1 cellular context compared by ENCODE assay signal in genomic region chr22:29268511-29269229, GRCh38.
TF ChIP-seq lines count a peak whose summit lies in the region.

No MANE protein-coding gene starts in this region.

TF ChIP-seq in HepG2, 621 proteins besides CTCF, POLR2A, EP300 and RAD21 (continued from another document and continues in another):
- TF ChIP-seq, protein P1, sequence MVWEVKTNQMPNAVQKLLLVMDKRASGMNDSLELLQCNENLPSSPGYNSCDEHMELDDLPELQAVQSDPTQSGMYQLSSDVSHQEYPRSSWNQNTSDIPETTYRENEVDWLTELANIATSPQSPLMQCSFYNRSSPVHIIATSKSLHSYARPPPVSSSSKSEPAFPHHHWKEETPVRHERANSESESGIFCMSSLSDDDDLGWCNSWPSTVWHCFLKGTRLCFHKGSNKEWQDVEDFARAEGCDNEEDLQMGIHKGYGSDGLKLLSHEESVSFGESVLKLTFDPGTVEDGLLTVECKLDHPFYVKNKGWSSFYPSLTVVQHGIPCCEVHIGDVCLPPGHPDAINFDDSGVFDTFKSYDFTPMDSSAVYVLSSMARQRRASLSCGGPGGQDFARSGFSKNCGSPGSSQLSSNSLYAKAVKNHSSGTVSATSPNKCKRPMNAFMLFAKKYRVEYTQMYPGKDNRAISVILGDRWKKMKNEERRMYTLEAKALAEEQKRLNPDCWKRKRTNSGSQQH (CRISPR knock-in tag; IDR thresholded peaks at IDR 0.05; ENCODE audit: low read depth), result 0 out of 2 replicates have a peak, but pooled peaks have one; percentile 35
- TF ChIP-seq HOXA7 (CRISPR knock-in tag; IDR thresholded peaks at IDR 0.05), result no peak
- peak; percentile 77; the same call in 1 of the 2 replicates for TF ChIP-seq ZIK1 (CRISPR knock-in tag; IDR thresholded peaks at IDR 0.05; ENCODE audit: borderline replicate concordance, low read depth)
- TF ChIP-seq AGO2 (optimal IDR thresholded peaks at IDR 0.05; ENCODE audit: low read depth, low read length), result peak; percentile 91
- TF ChIP-seq ZNF232 (CRISPR knock-in tag; IDR thresholded peaks at IDR 0.05; ENCODE audit: borderline replicate concordance), result peak; percentile 25; the same call in 1 of the 2 replicates
- TF ChIP-seq SP1 (IDR thresholded peaks at IDR 0.05), result no peak
- peak; percentile 36; the same call in 1 of the 2 replicates for TF ChIP-seq SP1 (CRISPR knock-in tag; IDR thresholded peaks at IDR 0.05)
- TF ChIP-seq SP5 (CRISPR knock-in tag; IDR thresholded peaks at IDR 0.05; ENCODE audit: borderline replicate concordance, low read depth), result no peak
- TF ChIP-seq ZNF20 (CRISPR knock-in tag; IDR thresholded peaks at IDR 0.05), result no peak
- TF ChIP-seq ZKSCAN8 (CRISPR knock-in tag; IDR thresholded peaks at IDR 0.05; ENCODE audit: borderline replicate concordance), result no peak
- TF ChIP-seq DR1 (CRISPR knock-in tag; IDR thresholded peaks at IDR 0.05), result no peak; the same call in 1 of the 2 replicates
- TF ChIP-seq, protein P2, sequence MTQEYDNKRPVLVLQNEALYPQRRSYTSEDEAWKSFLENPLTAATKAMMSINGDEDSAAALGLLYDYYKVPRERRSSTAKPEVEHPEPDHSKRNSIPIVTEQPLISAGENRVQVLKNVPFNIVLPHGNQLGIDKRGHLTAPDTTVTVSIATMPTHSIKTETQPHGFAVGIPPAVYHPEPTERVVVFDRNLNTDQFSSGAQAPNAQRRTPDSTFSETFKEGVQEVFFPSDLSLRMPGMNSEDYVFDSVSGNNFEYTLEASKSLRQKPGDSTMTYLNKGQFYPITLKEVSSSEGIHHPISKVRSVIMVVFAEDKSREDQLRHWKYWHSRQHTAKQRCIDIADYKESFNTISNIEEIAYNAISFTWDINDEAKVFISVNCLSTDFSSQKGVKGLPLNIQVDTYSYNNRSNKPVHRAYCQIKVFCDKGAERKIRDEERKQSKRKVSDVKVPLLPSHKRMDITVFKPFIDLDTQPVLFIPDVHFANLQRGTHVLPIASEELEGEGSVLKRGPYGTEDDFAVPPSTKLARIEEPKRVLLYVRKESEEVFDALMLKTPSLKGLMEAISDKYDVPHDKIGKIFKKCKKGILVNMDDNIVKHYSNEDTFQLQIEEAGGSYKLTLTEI (CRISPR knock-in tag; conservative IDR thresholded peaks at IDR 0.05), result no peak
- no peak for TF ChIP-seq TBP (CRISPR knock-in tag; IDR thresholded peaks at IDR 0.05)
- TF ChIP-seq REPIN1 (CRISPR knock-in tag; IDR thresholded peaks at IDR 0.05; ENCODE audit: borderline replicate concordance, low read depth), result no peak
- TF ChIP-seq, protein P3, sequence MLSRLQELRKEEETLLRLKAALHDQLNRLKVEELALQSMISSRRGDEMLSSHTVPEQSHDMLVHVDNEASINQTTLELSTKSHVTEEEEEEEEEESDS (CRISPR knock-in tag; IDR thresholded peaks at IDR 0.05; ENCODE audit: borderline replicate concordance), result no peak
- TF ChIP-seq MED13 (CRISPR knock-in tag; IDR thresholded peaks at IDR 0.05), result no peak
- TF ChIP-seq, protein P4, sequence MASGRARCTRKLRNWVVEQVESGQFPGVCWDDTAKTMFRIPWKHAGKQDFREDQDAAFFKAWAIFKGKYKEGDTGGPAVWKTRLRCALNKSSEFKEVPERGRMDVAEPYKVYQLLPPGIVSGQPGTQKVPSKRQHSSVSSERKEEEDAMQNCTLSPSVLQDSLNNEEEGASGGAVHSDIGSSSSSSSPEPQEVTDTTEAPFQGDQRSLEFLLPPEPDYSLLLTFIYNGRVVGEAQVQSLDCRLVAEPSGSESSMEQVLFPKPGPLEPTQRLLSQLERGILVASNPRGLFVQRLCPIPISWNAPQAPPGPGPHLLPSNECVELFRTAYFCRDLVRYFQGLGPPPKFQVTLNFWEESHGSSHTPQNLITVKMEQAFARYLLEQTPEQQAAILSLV (CRISPR knock-in tag; IDR thresholded peaks at IDR 0.05; ENCODE audit: borderline replicate concordance), result no peak; the same call in 1 of the 2 replicates
- TF ChIP-seq ZBTB46 (CRISPR knock-in tag; IDR thresholded peaks at IDR 0.05; ENCODE audit: borderline replicate concordance), result no peak
- TF ChIP-seq REL (CRISPR knock-in tag; conservative IDR thresholded peaks at IDR 0.05), result 0 out of 2 replicates have a peak, but pooled peaks have one; percentile 9
- TF ChIP-seq RNF2 (conservative IDR thresholded peaks at IDR 0.05; ENCODE audit: low read depth), result peak; percentile 91
- TF ChIP-seq, protein P5, sequence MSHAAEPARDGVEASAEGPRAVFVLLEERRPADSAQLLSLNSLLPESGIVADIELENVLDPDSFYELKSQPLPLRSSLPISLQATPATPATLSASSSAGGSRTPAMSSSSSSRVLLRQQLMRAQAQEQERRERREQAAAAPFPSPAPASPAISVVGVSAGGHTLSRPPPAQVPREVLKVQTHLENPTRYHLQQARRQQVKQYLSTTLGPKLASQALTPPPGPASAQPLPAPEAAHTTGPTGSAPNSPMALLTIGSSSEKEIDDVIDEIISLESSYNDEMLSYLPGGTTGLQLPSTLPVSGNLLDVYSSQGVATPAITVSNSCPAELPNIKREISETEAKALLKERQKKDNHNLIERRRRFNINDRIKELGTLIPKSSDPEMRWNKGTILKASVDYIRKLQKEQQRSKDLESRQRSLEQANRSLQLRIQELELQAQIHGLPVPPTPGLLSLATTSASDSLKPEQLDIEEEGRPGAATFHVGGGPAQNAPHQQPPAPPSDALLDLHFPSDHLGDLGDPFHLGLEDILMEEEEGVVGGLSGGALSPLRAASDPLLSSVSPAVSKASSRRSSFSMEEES (CRISPR knock-in tag; IDR thresholded peaks at IDR 0.05), result no peak
- no peak for TF ChIP-seq ZSCAN31 (CRISPR knock-in tag; IDR thresholded peaks at IDR 0.05; ENCODE audit: low read depth)
- TF ChIP-seq SNAPC2 (CRISPR knock-in tag; IDR thresholded peaks at IDR 0.05), result no peak
- no peak for TF ChIP-seq ZNF326 (CRISPR knock-in tag; IDR thresholded peaks at IDR 0.05; ENCODE audit: borderline replicate concordance)
- 0 out of 2 replicates have a peak, but pooled peaks have one; percentile 37 for TF ChIP-seq BORCS8-MEF2B (CRISPR knock-in tag; IDR thresholded peaks at IDR 0.05)
- peak; percentile 63 for TF ChIP-seq HOXA3 (CRISPR knock-in tag; IDR thresholded peaks at IDR 0.05)
- TF ChIP-seq TSC22D2 (CRISPR knock-in tag; IDR thresholded peaks at IDR 0.05; ENCODE audit: borderline replicate concordance), result no peak; the same call in 1 of the 2 replicates
- no peak for TF ChIP-seq ONECUT2 (CRISPR knock-in tag; IDR thresholded peaks at IDR 0.05)
- no peak for TF ChIP-seq FOXK1 (CRISPR knock-in tag; IDR thresholded peaks at IDR 0.05; ENCODE audit: borderline replicate concordance, low read depth)
- no peak for TF ChIP-seq KIAA2018 (CRISPR knock-in tag; IDR thresholded peaks at IDR 0.05; ENCODE audit: borderline replicate concordance)
- TF ChIP-seq SP4 (CRISPR knock-in tag; IDR thresholded peaks at IDR 0.05), result no peak
- no peak for TF ChIP-seq EEA1 (CRISPR knock-in tag; IDR thresholded peaks at IDR 0.05; ENCODE audit: borderline replicate concordance)
- no peak; the same call in 1 of the 2 replicates for TF ChIP-seq RFXANK (CRISPR knock-in tag; IDR thresholded peaks at IDR 0.05)
- TF ChIP-seq RBAK (CRISPR knock-in tag; IDR thresholded peaks at IDR 0.05), result no peak
- no peak for TF ChIP-seq ZNF503 (CRISPR knock-in tag; IDR thresholded peaks at IDR 0.05)
- TF ChIP-seq DRAP1 (CRISPR knock-in tag; IDR thresholded peaks at IDR 0.05), result no peak
- TF ChIP-seq, protein P6, sequence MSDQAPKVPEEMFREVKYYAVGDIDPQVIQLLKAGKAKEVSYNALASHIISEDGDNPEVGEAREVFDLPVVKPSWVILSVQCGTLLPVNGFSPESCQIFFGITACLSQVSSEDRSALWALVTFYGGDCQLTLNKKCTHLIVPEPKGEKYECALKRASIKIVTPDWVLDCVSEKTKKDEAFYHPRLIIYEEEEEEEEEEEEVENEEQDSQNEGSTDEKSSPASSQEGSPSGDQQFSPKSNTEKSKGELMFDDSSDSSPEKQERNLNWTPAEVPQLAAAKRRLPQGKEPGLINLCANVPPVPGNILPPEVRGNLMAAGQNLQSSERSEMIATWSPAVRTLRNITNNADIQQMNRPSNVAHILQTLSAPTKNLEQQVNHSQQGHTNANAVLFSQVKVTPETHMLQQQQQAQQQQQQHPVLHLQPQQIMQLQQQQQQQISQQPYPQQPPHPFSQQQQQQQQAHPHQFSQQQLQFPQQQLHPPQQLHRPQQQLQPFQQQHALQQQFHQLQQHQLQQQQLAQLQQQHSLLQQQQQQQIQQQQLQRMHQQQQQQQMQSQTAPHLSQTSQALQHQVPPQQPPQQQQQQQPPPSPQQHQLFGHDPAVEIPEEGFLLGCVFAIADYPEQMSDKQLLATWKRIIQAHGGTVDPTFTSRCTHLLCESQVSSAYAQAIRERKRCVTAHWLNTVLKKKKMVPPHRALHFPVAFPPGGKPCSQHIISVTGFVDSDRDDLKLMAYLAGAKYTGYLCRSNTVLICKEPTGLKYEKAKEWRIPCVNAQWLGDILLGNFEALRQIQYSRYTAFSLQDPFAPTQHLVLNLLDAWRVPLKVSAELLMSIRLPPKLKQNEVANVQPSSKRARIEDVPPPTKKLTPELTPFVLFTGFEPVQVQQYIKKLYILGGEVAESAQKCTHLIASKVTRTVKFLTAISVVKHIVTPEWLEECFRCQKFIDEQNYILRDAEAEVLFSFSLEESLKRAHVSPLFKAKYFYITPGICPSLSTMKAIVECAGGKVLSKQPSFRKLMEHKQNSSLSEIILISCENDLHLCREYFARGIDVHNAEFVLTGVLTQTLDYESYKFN (CRISPR knock-in tag; conservative IDR thresholded peaks at IDR 0.05), result no peak
- TF ChIP-seq ZNF724P (CRISPR knock-in tag; IDR thresholded peaks at IDR 0.05; ENCODE audit: borderline replicate concordance), result no peak
